In the genomic region with DNA sequence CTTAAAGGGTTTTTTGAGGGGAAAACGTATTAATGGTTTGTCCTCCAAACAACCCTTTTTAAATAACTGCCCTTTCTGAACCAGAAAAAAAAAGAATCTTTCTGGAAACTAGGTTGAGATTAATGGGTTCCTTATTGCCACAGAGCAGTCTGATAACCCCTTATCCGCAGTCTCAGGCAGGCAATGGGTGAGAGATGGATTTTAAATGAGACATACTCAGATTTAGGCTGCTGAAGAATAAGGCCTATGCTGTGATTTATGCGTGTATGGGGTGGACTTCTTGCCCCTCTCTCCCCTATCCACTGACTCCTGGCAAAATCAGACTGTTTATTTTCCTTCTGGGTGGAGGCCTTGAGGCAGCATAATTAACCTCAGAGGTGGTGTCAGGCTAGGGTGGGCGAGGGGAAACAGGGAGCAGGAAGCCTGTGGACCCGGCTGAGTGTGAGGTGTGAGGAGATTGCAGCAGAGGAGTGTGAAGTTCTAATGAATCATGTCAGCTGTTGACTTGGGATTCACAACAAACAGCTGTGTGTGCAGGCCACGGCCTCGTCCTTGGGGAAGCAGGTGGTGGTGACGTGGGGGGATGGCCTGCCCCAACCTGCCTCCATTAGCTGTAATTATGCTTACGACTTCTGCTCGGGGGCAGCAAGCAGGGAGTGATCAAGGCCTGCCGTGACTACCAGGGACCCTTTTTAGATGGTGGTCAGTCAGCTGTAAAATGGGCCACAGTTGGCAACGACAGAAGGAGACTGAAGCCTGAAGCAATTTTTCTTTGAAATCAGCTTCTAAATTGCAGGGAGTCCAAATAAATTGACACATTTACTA, we compare ENCODE assay signal across 1 cellular context.
TF ChIP-seq lines count a peak whose summit lies in the region.

No MANE protein-coding gene starts in this region.

TF ChIP-seq in GM12878, 131 proteins besides CTCF, POLR2A, EP300 and RAD21:
- TF ChIP-seq TCF12 (IDR thresholded peaks at IDR 0.05; ENCODE audit: low read depth, low read length) (0 out of 2 replicates have a peak, but pooled peaks have one; percentile 17), HCFC1 (IDR thresholded peaks at IDR 0.05; ENCODE audit: low read length) (no peak)
